32 cellular contexts compared by ENCODE assay signal in the genomic region with DNA sequence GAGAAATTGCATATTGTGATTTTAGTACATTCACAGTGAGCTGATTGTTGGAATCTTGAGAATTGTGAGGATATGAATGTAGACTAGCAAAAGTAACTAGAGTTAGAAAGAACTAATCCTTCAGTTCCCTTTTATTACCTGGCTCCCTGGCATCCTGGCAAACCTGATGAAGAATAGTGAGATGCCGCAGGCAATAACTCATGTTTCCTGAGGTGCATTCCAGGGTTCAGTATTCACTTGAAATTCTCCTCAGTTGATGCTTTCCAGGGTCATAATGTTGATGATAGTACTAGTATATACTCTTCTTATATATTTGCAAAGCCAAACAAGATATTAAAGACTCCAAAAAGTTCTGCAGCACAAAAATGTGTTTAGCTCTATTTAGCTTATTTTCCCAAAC.
"Had no signal": no experiment of that assay in that cellular context is flagged by ENCODE, and none has a peak within 500 bp of the region (broad histone marks: within the 10 kb centered on the region; RNA-seq: fewer than 3 reads in every experiment).

No MANE protein-coding gene starts in this region.

- DNase-seq: activated effector memory CD4-positive, alpha-beta T cell treated with anti-CD3 and anti-CD28 coated beads, Interleukin-2, amount 50 U/mL, for 16 hours; activated effector memory CD4-positive, alpha-beta T cell treated with Interleukin-2 at 50 U/mL for 16 hours; activated gamma-delta T cell; activated gamma-delta T cell treated with Interleukin-2 at 50 U/mL for 16 hours; activated naive CD4-positive, alpha-beta T cell; activated naive CD4-positive, alpha-beta T cell treated with anti-CD3 and anti-CD28 coated beads for 36 hours; activated naive CD4-positive, alpha-beta T cell treated with anti-CD3 and anti-CD28 coated beads, Interleukin-2, amount 10 ng/mL, durations not matched to agents 7 days and 5 days; activated naive CD4-positive, alpha-beta T cell treated with anti-CD3 and anti-CD28 coated beads, Interleukin-2, amount 50 U/mL, for 16 hours; activated naive CD4-positive, alpha-beta T cell treated with Interleukin-2 at 50 U/mL for 16 hours; activated naive CD8-positive, alpha-beta T cell treated with anti-CD3 and anti-CD28 coated beads for 36 hours; activated naive CD8-positive, alpha-beta T cell treated with anti-CD3 and anti-CD28 coated beads, Interleukin-2, amount 10 ng/mL, durations not matched to agents 7 days and 5 days; activated naive CD8-positive, alpha-beta T cell treated with anti-CD3 and anti-CD28 coated beads, Interleukin-2, amount 50 U/mL, for 24 hours; activated T-cell treated with anti-CD3 and anti-CD28 coated beads, Interleukin-2, amount 50 U/mL, for 1 hour; activated T-cell treated with anti-CD3 and anti-CD28 coated beads, Interleukin-2, amount 50 U/mL, for 24 hours; activated T-cell treated with anti-CD3 and anti-CD28 coated beads, Interleukin-2, amount 50 U/mL, for 4 hours; activated T-cell treated with anti-CD3 and anti-CD28 coated beads, Interleukin-2, amount 50 U/mL, for 48 hours; activated T-cell treated with anti-CD3 and anti-CD28 coated beads, Interleukin-2, amount 50 U/mL, for 72 hours; adrenal gland; amygdala; anterior cingulate cortex; aorta; body of pancreas; brain microvascular endothelial cell; caudate nucleus; central memory CD4-positive, alpha-beta T cell; cerebellar nuclear complex had no signal

- H3K9me3 ChIP-seq: adrenal gland, ascending aorta, body of pancreas, breast epithelium had no signal

- FAIRE-seq: astrocyte had no signal

- H3K4me1 ChIP-seq: adrenal gland, ascending aorta, body of pancreas, breast epithelium had no signal

- H3K27me3 ChIP-seq: adrenal gland, ascending aorta, body of pancreas, brain microvascular endothelial cell, breast epithelium, cardiac muscle cell had no signal

- ATAC-seq: activated naive CD4-positive, alpha-beta T cell treated with anti-CD3 and anti-CD28 coated beads, Interleukin-2, amount 50 U/mL, for 72 hours; activated naive CD8-positive, alpha-beta T cell treated with anti-CD3 and anti-CD28 coated beads, Interleukin-2, amount 50 U/mL, for 24 hours; activated T-cell treated with anti-CD3 and anti-CD28 coated beads, Interleukin-2, amount 50 U/mL, for 4 hours; activated T-cell treated with anti-CD3 and anti-CD28 coated beads, Interleukin-2, amount 50 U/mL, for 72 hours; activated T-helper 17 cell treated with anti-CD3 and anti-CD28 coated beads, Interleukin-2, amount 50 U/mL, for 72 hours; body of pancreas had no signal

- H3K36me3 ChIP-seq: adrenal gland, ascending aorta, brain microvascular endothelial cell, breast epithelium, cardiac muscle cell had no signal

- H3K4me3 ChIP-seq: adrenal gland, ascending aorta, body of pancreas, breast epithelium, cardiac muscle cell had no signal

- H3K27ac ChIP-seq: adrenal gland, ascending aorta, body of pancreas, brain microvascular endothelial cell, breast epithelium, cardiac muscle cell had no signal
